Comparison of ENCODE assay signal across 8 cellular contexts in genomic region chr2:218367415-218368149, GRCh38. TPM values are rescaled to one million over a fixed set of nuclear protein-coding genes. Genes with fewer than 3 reads are reported as not detected.
DNase-seq lines count a peak whose midpoint lies in the region; ATAC-seq and TF ChIP-seq lines count a peak whose summit lies in the region.

No MANE protein-coding gene starts in this region.

- peaks cover 0 to 3% of the 10 kb centered on the region in 2 donors for H3K4me1 ChIP-seq in neuronal stem cell (ENCODE audit: control insufficient read depth in 2 of 2, insufficient read depth in 1 of 2, low read depth in 1 of 2, low read length in 2 of 2)

- peak overlapping the region; percentile 11 for H2BK15ac ChIP-seq in neuronal stem cell (ENCODE audit: low read length)

- H3K23ac ChIP-seq in neuronal stem cell (ENCODE audit: low read depth, low read length, poor library complexity) = peak overlapping the region; percentile 96

- H4K8ac ChIP-seq in neuronal stem cell (ENCODE audit: low read depth, low read length) = peak overlapping the region; percentile 73

- H3K79me1 ChIP-seq in neuronal stem cell (ENCODE audit: low read depth, low read length) = no peaks in the 10 kb centered on the region

- no peak overlapping the region for H3K14ac ChIP-seq in neuronal stem cell (ENCODE audit: low read length)

- ATAC-seq in GM18498 (IDR thresholded peaks at IDR 0.05; ENCODE audit: unreplicated experiment) = peak; percentile 97
- peak; percentile 90 for ATAC-seq in HG02763 (IDR thresholded peaks at IDR 0.05; ENCODE audit: unreplicated experiment)

- TF ChIP-seq CTCF in fibroblast of the aortic adventitia (IDR thresholded peaks at IDR 0.05; ENCODE audit: insufficient read depth, low read length) = no peak

- no peak overlapping the region for H2BK5ac ChIP-seq in neuronal stem cell (ENCODE audit: low read length)

- H3K4me3 ChIP-seq in fibroblast of the aortic adventitia (ENCODE audit: low read depth, low read length) = peak overlapping the region; percentile 60
- peak overlapping the region in 1 of 2 donors; percentile 79 for H3K4me3 ChIP-seq in neuronal stem cell (ENCODE audit: low read length in 2 of 2)

- H3K18ac ChIP-seq in neuronal stem cell (ENCODE audit: low read length) = peak overlapping the region; percentile 96

- DNase-seq in OCI-M2 (lab: John Stamatoyannopoulos, UW; ENCODE audit: unreplicated experiment) (peak; percentile 12), fibroblast of the aortic adventitia (ENCODE audit: low read depth) (peak; percentile 37), neuronal stem cell (ENCODE audit: low spot score) (peak; percentile 61), stromal cell of bone marrow (ENCODE audit: low read depth) (peak; percentile 15), A172 (ENCODE audit: low spot score) (no peak)
- peak; percentile 44 to 56 for DNase-seq in activated T-helper 1 cell treated with anti-CD3 and anti-CD28 coated beads, Interleukin-2, amount 50 U/mL, for 16 hours (ENCODE audit: low read depth in 1 of 2, low spot score in 1 of 2)

- H3K36me3 ChIP-seq in neuronal stem cell (replicated peaks in 1 of 2; ENCODE audit: control insufficient read depth in 2 of 2, insufficient read depth in 2 of 2, low read length in 2 of 2) = no peaks in the 10 kb centered on the region

- peak overlapping the region; percentile 85 for H3K9ac ChIP-seq in neuronal stem cell (ENCODE audit: low read depth, low read length, poor library complexity)

- peak overlapping the region; percentile 75 for H3K4me2 ChIP-seq in neuronal stem cell (ENCODE audit: insufficient read depth, low read length, poor library complexity, severe bottlenecking)

- H2AK5ac ChIP-seq in neuronal stem cell (ENCODE audit: low read depth, low read length) = peak overlapping the region; percentile 85

- peak overlapping the region; percentile 82 for H2AFZ ChIP-seq in neuronal stem cell (ENCODE audit: low read length)

- H3K4ac ChIP-seq in neuronal stem cell (ENCODE audit: low read length) = no peak overlapping the region

- peaks cover 0 to 48% (median 5%) of the 10 kb centered on the region in 3 experiments for H3K27me3 ChIP-seq in neuronal stem cell (ENCODE audit: control insufficient read depth in 3 of 3, insufficient read depth in 3 of 3, low read depth in 1 of 3, low read length in 3 of 3)

- no peak overlapping the region for H3K27ac ChIP-seq in neuronal stem cell (replicated peaks; ENCODE audit: low read length)

- H2BK120ac ChIP-seq in neuronal stem cell (ENCODE audit: low read depth, low read length) = peak overlapping the region; percentile 96

- no peak overlapping the region for H4K91ac ChIP-seq in neuronal stem cell (ENCODE audit: low read depth, low read length, poor library complexity)

- WGBS in neuronal stem cell (ENCODE audit: extremely low coverage in 2 of 2, insufficient read length in 2 of 2, insufficient replicate concordance in 1 of 2), 2 donors = no CpG with 5 or more reads among the region's 60 CpGs

- H3K9me3 ChIP-seq in neuronal stem cell (replicated peaks in 1 of 2; ENCODE audit: control insufficient read depth in 2 of 2, insufficient read depth in 1 of 2, low read depth in 1 of 2, low read length in 2 of 2) = peaks cover 4 to 7% of the 10 kb centered on the region in 2 donors

- H2BK12ac ChIP-seq in neuronal stem cell (ENCODE audit: low read length) = no peak overlapping the region

RNA-seq across cellular contexts. Expression of gene CATIP, which starts 10.9 kb away (rescaled TPM):
- not detected in 2 replicates for total RNA-seq in fibroblast of the aortic adventitia (ENCODE audit: low replicate concordance)
- 0.66 TPM for polyA plus RNA-seq in neuronal stem cell (2013, experiment 1 of 2)
- 0.80 TPM for polyA plus RNA-seq in neuronal stem cell (2013, experiment 2 of 2)
- not detected in 2 replicates for total RNA-seq in A172 (2014; rRNA removed; shearing (Covaris generic))

RNA-seq across cellular contexts. Expression of gene SLC11A1, which starts 14.5 kb away (rescaled TPM):
- 0.09 and 0.33 TPM in 2 replicates for total RNA-seq in fibroblast of the aortic adventitia (ENCODE audit: low replicate concordance)
- polyA plus RNA-seq in neuronal stem cell (2013, experiment 1 of 2) = 0.35 TPM
- polyA plus RNA-seq in neuronal stem cell (2013, experiment 2 of 2) = 0.06 TPM
- total RNA-seq in A172 (2014; rRNA removed; shearing (Covaris generic)) = 0.19 TPM in 1 of 2 replicates, not detected in the other

RNA-seq across cellular contexts. Expression of gene CTDSP1, which starts 32.1 kb away (rescaled TPM):
- 53.6 and 70.4 TPM in 2 replicates for total RNA-seq in fibroblast of the aortic adventitia (ENCODE audit: low replicate concordance)
- polyA plus RNA-seq in neuronal stem cell (2013, experiment 1 of 2) = 39.9 TPM
- polyA plus RNA-seq in neuronal stem cell (2013, experiment 2 of 2) = 39.8 TPM
- total RNA-seq in A172 (2014; rRNA removed; shearing (Covaris generic)) = 44.9 and 65.3 TPM in 2 replicates

RNA-seq across cellular contexts. Expression of gene VIL1, which starts 51.3 kb away (rescaled TPM):
- not detected in 2 replicates for total RNA-seq in fibroblast of the aortic adventitia (ENCODE audit: low replicate concordance)
- polyA plus RNA-seq in neuronal stem cell (2013, experiment 1 of 2) = 0.07 TPM
- 0.08 TPM for polyA plus RNA-seq in neuronal stem cell (2013, experiment 2 of 2)
- not detected in 2 replicates for total RNA-seq in A172 (2014; rRNA removed; shearing (Covaris generic))
